31 cellular contexts compared by ENCODE assay signal in the genomic region with DNA sequence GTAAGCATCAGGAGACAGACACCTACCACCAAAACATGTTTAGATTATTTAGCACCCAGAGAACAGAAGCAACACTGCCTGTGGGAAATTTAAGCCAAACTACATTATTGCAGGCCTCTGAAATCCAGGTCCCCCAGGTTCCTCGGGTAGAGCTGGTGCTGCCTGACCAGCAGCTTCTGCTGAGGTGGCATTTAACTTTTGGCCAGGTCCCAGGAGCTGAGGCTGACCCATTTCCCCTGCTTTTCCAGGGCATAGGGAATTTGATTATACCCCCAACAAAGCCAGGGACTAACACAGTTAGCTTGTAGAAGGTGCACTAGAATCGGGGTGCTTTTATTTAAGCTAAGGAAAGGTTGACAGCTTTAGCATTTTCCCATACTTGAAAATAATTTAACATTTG. TPM values are rescaled to one million over a fixed set of nuclear protein-coding genes. Genes with fewer than 3 reads are reported as not detected.
A peak's percentile ranks its signal among the peaks of the same experiment; 100 is the strongest.
DNase-seq lines count a peak whose midpoint lies in the region; ATAC-seq, FAIRE-seq and TF ChIP-seq lines count a peak whose summit lies in the region.
"Had no signal": no experiment of that assay in that cellular context is flagged by ENCODE, and none has a peak within 500 bp of the region (broad histone marks: within the 10 kb centered on the region; RNA-seq: fewer than 3 reads in every experiment).

No MANE protein-coding gene starts in this region.

- CTCF ChIA-PET in HepG2 (lab: Yijun Ruan, JAX; ENCODE audit: low intra/inter-chr PET ratio, low total read pairs), result no interaction called here
- CTCF ChIA-PET in mammary epithelial cell (lab: Charles Lee; ENCODE audit: low non-redundant PET), result no interaction called here

- peak overlapping the region; percentile 70; the same call in 1 of the 2 replicates for H3K27ac Mint-ChIP-seq in HFFc6
- H3K27ac Mint-ChIP-seq in brain, result peak overlapping the region in 3 of 5 experiments; percentile 35 to 51 (median 47)
- H3K27ac Mint-ChIP-seq: activated B cell treated with CpG ODN at 0.5 μM for 24 hours; activated naive CD8-positive, alpha-beta T cell treated with anti-CD3 and anti-CD28 coated beads, Interleukin-2, amount 10 ng/mL, durations not matched to agents 7 days and 5 days; activated T-cell treated with anti-CD3 and anti-CD28 coated beads, Interleukin-2, amount 50 U/mL, for 24 hours; mesothelial cell of epicardium; naive B cell had no signal

- intact Hi-C loops in HepG2 (cut with micrococcal nuclease; ENCODE audit: unreplicated experiment) (no loop called here), spleen (cut with DNase I; ENCODE audit: low total_unique reads) (no loop called here), mammary epithelial cell (cut with micrococcal nuclease) (no loop called here)

- POLR2A ChIA-PET in HepG2 (lab: Yijun Ruan, JAX), result no interaction called here

- H3K79me2 ChIP-seq in HepG2 (ENCODE audit: insufficient read depth, low read length) (no peaks in the 10 kb centered on the region), mammary epithelial cell (ENCODE audit: insufficient read depth, low read length) (peaks cover 6% of the 10 kb centered on the region)

- H3K36me3 Mint-ChIP-seq in HFFc6 (ENCODE audit: low read depth) (peaks cover 10% of the 10 kb centered on the region), brain (peaks cover 24% of the 10 kb centered on the region)

- H3K4me3 ChIP-seq in HepG2 (replicated peaks in 1 of 3; ENCODE audit: insufficient read depth in 1 of 3, low read depth in 2 of 3, low read length in 3 of 3) (no peak overlapping the region), spleen (peak overlapping the region in 3 of 8 donors; percentile 12 to 38 (median 24)), mammary epithelial cell (replicated peaks in 1 of 3; ENCODE audit: insufficient read depth in 1 of 3, low read depth in 2 of 3, low read length in 3 of 3) (no peak overlapping the region)
- H3K4me3 ChIP-seq: ascending aorta, ovary, Peyer's patch, skin epidermis, suprapubic skin, upper lobe of right lung had no signal

- H3K4me2 ChIP-seq in HepG2 (ENCODE audit: low read depth, low read length), result no peak overlapping the region
- no peak overlapping the region for H3K4me2 ChIP-seq in mammary epithelial cell (ENCODE audit: insufficient read depth, low read depth, low read length)
- H3K4me2 ChIP-seq: KMS-11 had no signal

- H3K36me3 ChIP-seq in HepG2 (replicated peaks in 1 of 2; ENCODE audit: control insufficient read depth in 1 of 2, insufficient read depth in 2 of 2, low read length in 2 of 2) (peaks cover 16 to 42% of the 10 kb centered on the region in 2 experiments), spleen (peaks cover 0 to 61% (median 6%) of the 10 kb centered on the region in 6 donors), mammary epithelial cell (ENCODE audit: insufficient read depth, low read length) (no peaks in the 10 kb centered on the region)
- H3K36me3 ChIP-seq: ascending aorta, ovary, Peyer's patch, suprapubic skin, upper lobe of right lung had no signal

- H3K4me3 Mint-ChIP-seq in HFFc6, result no peak overlapping the region
- H3K4me3 Mint-ChIP-seq in brain, result peak overlapping the region; percentile 59 to 95 (median 84)
- H3K4me3 Mint-ChIP-seq: activated B cell treated with CpG ODN at 0.5 μM for 24 hours; activated naive CD8-positive, alpha-beta T cell treated with anti-CD3 and anti-CD28 coated beads, Interleukin-2, amount 10 ng/mL, durations not matched to agents 7 days and 5 days; activated T-cell treated with anti-CD3 and anti-CD28 coated beads, Interleukin-2, amount 50 U/mL, for 24 hours; CD4-positive, CD25-positive, alpha-beta regulatory T cell; mesothelial cell of epicardium; naive B cell had no signal

- no peak for TF ChIP-seq RAD21 in HepG2 (CRISPR knock-in tag; IDR thresholded peaks at IDR 0.05)

- no peak for ATAC-seq in HepG2
- ATAC-seq: upper lobe of right lung had no signal

- H3K4me1 ChIP-seq in HepG2 (ENCODE audit: insufficient read depth, low read length) (no peaks in the 10 kb centered on the region), spleen (peaks cover 0 to 98% (median 52%) of the 10 kb centered on the region in 6 donors), mammary epithelial cell (ENCODE audit: insufficient read depth, low read length) (peaks cover 39% of the 10 kb centered on the region)

- no peak overlapping the region for H3K27ac ChIP-seq in HepG2 (ENCODE audit: extremely low read length, insufficient read depth, low read length)
- peak overlapping the region in 7 of 8 donors; percentile 4 to 62 (median 47) for H3K27ac ChIP-seq in spleen
- no peak overlapping the region for H3K27ac ChIP-seq in mammary epithelial cell (ENCODE audit: insufficient read depth, low read depth, low read length)
- H3K27ac ChIP-seq: ascending aorta, KMS-11, ovary, Peyer's patch, skin epidermis, suprapubic skin, upper lobe of right lung had no signal

- no peak overlapping the region for H2AFZ ChIP-seq in HepG2 (ENCODE audit: low read length)
- no peak overlapping the region for H2AFZ ChIP-seq in mammary epithelial cell (ENCODE audit: low read depth, low read length)

- in situ Hi-C loops in HepG2 (cut with HindIII; ENCODE audit: extremely low pct_ligation_motif_present, low pct_unique_long_range_greater_than_20kb), result no loop called here
- in situ Hi-C loops in mammary epithelial cell (cut with MboI; ENCODE audit: low sequenced_read_pairs in 2 of 2), result no loop called here

- DNase-seq in HFFc6 (no peak), HepG2 (ENCODE audit: low spot score) (no peak), spleen (no peak), mammary epithelial cell (no peak), NCI-H1436 treated with DMSO at 0.1 percent for 48 hours (lab: John Stamatoyannopoulos, UW) (no peak), GF-D8 (lab: John Stamatoyannopoulos, UW) (no peak)
- DNase-seq: activated B cell treated with CpG ODN at 0.5 μM for 24 hours; activated effector memory CD4-positive, alpha-beta T cell treated with anti-CD3 and anti-CD28 coated beads, Interleukin-2, amount 50 U/mL, for 16 hours; activated naive CD8-positive, alpha-beta T cell treated with anti-CD3 and anti-CD28 coated beads, Interleukin-2, amount 10 ng/mL, durations not matched to agents 7 days and 5 days; activated T-cell treated with anti-CD3 and anti-CD28 coated beads, Interleukin-2, amount 50 U/mL, for 24 hours; CD4-positive, CD25-positive, alpha-beta regulatory T cell; foreskin melanocyte; MM.1S; naive B cell; NCI-H1417 treated with DMSO at 0.1 percent for 48 hours; NCI-H345; ovary; Peyer's patch; SHP77; stimulated activated CD4-positive, alpha-beta T cell treated with anti-CD3 and anti-CD28 coated beads, Interleukin-1b, Interleukin-23, amount 100 ng/mL, for 48 hours; stimulated activated naive CD4-positive, alpha-beta T cell treated with Interleukin-2 at 50 U/mL for 16 hours; T1000; upper lobe of right lung had no signal

- peaks cover 70% of the 10 kb centered on the region for H3K4me1 Mint-ChIP-seq in HFFc6 (ENCODE audit: low read depth)
- H3K4me1 Mint-ChIP-seq in brain, result peaks cover 91% of the 10 kb centered on the region

- no peaks in the 10 kb centered on the region for H3K9me3 Mint-ChIP-seq in HFFc6
- H3K9me3 Mint-ChIP-seq in brain, result peaks cover 0 to 2% (median 0%) of the 10 kb centered on the region in 5 experiments
- H3K9me3 Mint-ChIP-seq: activated B cell treated with CpG ODN at 0.5 μM for 24 hours; activated naive CD8-positive, alpha-beta T cell treated with anti-CD3 and anti-CD28 coated beads, Interleukin-2, amount 10 ng/mL, durations not matched to agents 7 days and 5 days; activated T-cell treated with anti-CD3 and anti-CD28 coated beads, Interleukin-2, amount 50 U/mL, for 24 hours; mesothelial cell of epicardium; naive B cell had no signal

- dilution Hi-C loops in mammary epithelial cell (cut with HindIII; ENCODE audit: low sequenced_read_pairs), result no loop called here

- WGBS in HepG2 (ENCODE audit: low lambda C conversion rate), result 95% methylated on average over 1 of the region's 2 CpGs
- 53 to 68% (median 66%) methylated on average over 2 of the region's 2 CpGs for WGBS in spleen, 5 donors
- WGBS in mammary epithelial cell (ENCODE audit: low coverage, missing lambda C conversion rate), result 40% methylated on average over 1 of the region's 2 CpGs

- TF ChIP-seq CTCF in HFFc6 (IDR thresholded peaks at IDR 0.05) (no peak), brain (conservative IDR thresholded peaks at IDR 0.05) (no peak), HepG2 (CRISPR knock-in tag; IDR thresholded peaks at IDR 0.05) (no peak), spleen (IDR thresholded peaks at IDR 0.05 in 8 of 11, conservative IDR thresholded peaks at IDR 0.05 in 3 of 11) (no peak), mammary epithelial cell (conservative IDR thresholded peaks at IDR 0.05 in 1 of 2, IDR thresholded peaks at IDR 0.05 in 1 of 2; ENCODE audit: extremely low read depth in 1 of 2, insufficient read depth in 1 of 2, low read depth in 1 of 2, low read length in 2 of 2) (no peak)

- FAIRE-seq in HepG2 (lab: Jason Lieb, UNC), result no peak
- FAIRE-seq: GM19239, H1 had no signal

- no peak for TF ChIP-seq POLR2A in HepG2 (IDR thresholded peaks at IDR 0.05; ENCODE audit: insufficient read depth in 1 of 2, low read depth in 2 of 2, low read length in 2 of 2)
- TF ChIP-seq POLR2A in spleen (IDR thresholded peaks at IDR 0.05), result no peak

- BruUV-seq in HepG2 (replicated peaks; lab: Mats Ljungman, UMichigan) (no TSS peak), mammary epithelial cell (replicated peaks; lab: Mats Ljungman, UMichigan) (no TSS peak)

- H3K27me3 Mint-ChIP-seq in HFFc6 (ENCODE audit: insufficient read depth) (peaks cover 2% of the 10 kb centered on the region; the same call in 1 of the 2 replicates), brain (peaks cover 6% of the 10 kb centered on the region)

- H3K9me3 ChIP-seq in HepG2 (ENCODE audit: low read length) (no peaks in the 10 kb centered on the region), spleen (no peaks in the 10 kb centered on the region), mammary epithelial cell (replicated peaks; ENCODE audit: insufficient read depth, low read length) (no peaks in the 10 kb centered on the region)
- H3K9me3 ChIP-seq: ascending aorta, ovary, Peyer's patch, suprapubic skin, upper lobe of right lung had no signal

- H3K27me3 ChIP-seq in HepG2 (ENCODE audit: control insufficient read depth in 1 of 2, insufficient read depth in 2 of 2, low read length in 2 of 2), result no peaks in the 10 kb centered on the region
- peaks cover 0 to 13% (median 0%) of the 10 kb centered on the region in 7 donors for H3K27me3 ChIP-seq in spleen (replicated peaks in 1 of 7)
- H3K27me3 ChIP-seq in mammary epithelial cell (ENCODE audit: insufficient read depth, low read length), result no peaks in the 10 kb centered on the region
- H3K27me3 ChIP-seq: ascending aorta, ovary, Peyer's patch, upper lobe of right lung had no signal

- TF ChIP-seq EP300 in HepG2 (IDR thresholded peaks at IDR 0.05; ENCODE audit: low read depth in 2 of 2, low read length in 2 of 2), result no peak
- TF ChIP-seq EP300 in HepG2 (CRISPR knock-in tag; IDR thresholded peaks at IDR 0.05; ENCODE audit: borderline replicate concordance), result no peak

- no peak overlapping the region for H3K9ac ChIP-seq in HepG2 (ENCODE audit: insufficient read depth, low read depth, low read length)
- no peak overlapping the region for H3K9ac ChIP-seq in mammary epithelial cell (ENCODE audit: insufficient read depth, low read length)
- H3K9ac ChIP-seq: KMS-11 had no signal

- 0 out of 2 replicates have a peak, but pooled peaks cover 2% of the 10 kb centered on the region for H4K20me1 ChIP-seq in HepG2 (ENCODE audit: insufficient read depth, low read length)
- H4K20me1 ChIP-seq in mammary epithelial cell (ENCODE audit: insufficient read depth, low read length), result no peaks in the 10 kb centered on the region

RNA-seq across cellular contexts. Expression of gene LRRC4, which starts 4.7 kb away (rescaled TPM):
- total RNA-seq in HFFc6 (2021; fragmentation: NEBNext Ultra II Directional; extraction: Animal tissue kit (Norgen Biotek cat#: 25700)), result 1 to 10 TPM; 1.1 to 2.3 (median 1.5) TPM
- polyA plus RNA-seq in brain (ENCODE audit: insufficient read depth, low read depth, low replicate concordance) (7.8 TPM), HepG2 (2011; rRNA removed) (not detected in 2 replicates), spleen (1 to 10 TPM in 2 of 3 donors, under 1 TPM in 1; 0.78 to 3.7 (median 1.4) TPM), mammary epithelial cell (0.16 TPM)
- total RNA-seq in HepG2 (2016; rRNA removed; fragmentation: Illumina TruSeq; extraction: Trizol) (not detected in 2 replicates), spleen (10 to 100 TPM; 13.7 to 43.4 (median 18.3) TPM), mammary epithelial cell (under 1 TPM; under 0.01 to 0.07 TPM)
- total RNA-seq in HepG2 (2016; cell fraction: cytosol; rRNA removed; fragmentation: Illumina TruSeq; extraction: Trizol; ENCODE audit: low read depth), result not detected in 2 replicates
- not detected in 2 replicates for total RNA-seq in HepG2 (2016; cell fraction: insoluble cytoplasmic fraction; rRNA removed; fragmentation: Illumina TruSeq; extraction: Trizol)
- total RNA-seq in HepG2 (2016; cell fraction: membrane; rRNA removed; fragmentation: Illumina TruSeq; extraction: Trizol), result not detected in 2 replicates
- total RNA-seq in HepG2 (2016; cell fraction: nucleus; rRNA removed; fragmentation: Illumina TruSeq; extraction: Trizol), result not detected in 2 replicates
- not detected in 2 replicates for polyA plus RNA-seq in HepG2 (2011; cell fraction: cytosol; rRNA removed)
- polyA plus RNA-seq in HepG2 (2011; cell fraction: nucleus; rRNA removed), result not detected in 2 replicates
- 0.08 and 0.23 TPM in 2 replicates for polyA plus RNA-seq in HepG2 (2012)
- polyA plus RNA-seq in HepG2 (2016; cell fraction: cytosol; fragmentation: Illumina TruSeq; extraction: Trizol; ENCODE audit: low read depth), result not detected in 2 replicates
- not detected in 2 replicates for polyA plus RNA-seq in HepG2 (2016; cell fraction: insoluble cytoplasmic fraction; fragmentation: Illumina TruSeq; extraction: Trizol; ENCODE audit: low read depth)
- not detected in 2 replicates for polyA plus RNA-seq in HepG2 (2016; cell fraction: membrane; fragmentation: Illumina TruSeq; extraction: Trizol; ENCODE audit: low read depth)
- polyA plus RNA-seq in HepG2 (2016; cell fraction: nucleus; fragmentation: Illumina TruSeq; extraction: Trizol; ENCODE audit: insufficient read depth, low read depth), result not detected in 2 replicates
- polyA minus RNA-seq in HepG2 (2011; rRNA and poly(A)+ RNA removed; ENCODE audit: low replicate concordance), result not detected in 2 replicates
- not detected in 2 replicates for polyA minus RNA-seq in HepG2 (2011; cell fraction: cytosol; rRNA and poly(A)+ RNA removed)
- polyA minus RNA-seq in HepG2 (2011; cell fraction: nucleus; rRNA and poly(A)+ RNA removed), result not detected in 2 replicates
- polyA minus RNA-seq in mammary epithelial cell, result not detected
- total RNA-seq: CD4-positive, CD25-positive, alpha-beta regulatory T cell had no signal

Comparison
In these comparisons a context has a peak if more than half of its experiments do, and no peak if none do; other contexts are left out.
1. H3K27ac ChIP-seq: peak in spleen (7 of 8); none in HepG2 (single experiment) and mammary epithelial cell (single experiment).
2. RNA of gene LRRC4, which starts 4.7 kb away (total RNA-seq): 13.7 to 43.4 TPM in spleen; 1.1 to 2.3 TPM in HFFc6, under 0.01 to 0.07 TPM in mammary epithelial cell and not detected in HepG2; every median in the first group is over 4 times any median in the second.